8 cellular contexts compared by ENCODE assay signal in the genomic region with DNA sequence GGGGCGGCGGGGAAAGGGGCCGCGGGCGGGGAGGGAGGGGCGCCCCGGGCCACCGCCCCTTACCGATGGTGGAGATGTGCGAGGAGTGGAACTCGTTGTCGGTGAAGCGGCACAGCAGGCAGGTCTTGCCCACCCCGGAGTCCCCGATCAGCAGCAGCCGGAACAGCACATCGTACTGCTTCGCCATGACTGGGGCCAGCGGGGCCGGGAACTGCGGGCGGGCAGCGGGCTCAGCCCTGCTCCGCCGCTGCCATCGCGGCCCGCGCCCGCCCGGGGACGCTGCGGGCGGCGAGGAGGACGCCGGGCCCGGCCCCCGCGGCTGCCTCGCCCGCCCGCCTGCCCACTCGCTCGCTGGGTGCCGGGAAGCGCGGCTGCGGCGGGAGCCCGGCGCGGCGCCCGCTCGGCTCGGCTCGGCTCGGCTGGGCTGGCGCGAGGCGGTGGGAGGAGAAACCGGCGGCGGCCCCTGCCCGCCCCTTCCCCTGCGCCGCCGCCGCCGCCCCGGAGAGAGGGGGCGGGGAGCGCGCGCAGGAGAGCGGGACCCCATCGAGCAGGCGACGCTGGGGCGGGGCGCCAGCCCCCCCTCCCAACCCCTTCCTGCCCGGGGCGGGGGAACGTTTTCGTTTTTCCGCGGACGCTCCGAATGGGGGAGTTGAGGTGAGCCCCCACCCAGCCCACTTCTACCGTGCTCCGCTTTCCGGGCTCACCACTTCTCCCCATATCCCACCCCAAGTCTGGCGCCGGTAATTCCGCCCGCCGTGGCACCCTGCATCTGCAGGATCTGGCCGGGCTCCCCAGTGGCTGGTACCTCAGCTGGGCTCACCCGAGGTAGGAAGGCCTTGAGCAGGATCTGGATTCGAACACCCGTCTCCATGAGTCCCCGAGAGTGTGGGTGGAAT. TPM values are rescaled to one million over a fixed set of nuclear protein-coding genes. Genes with fewer than 3 reads are reported as not detected.
DNase-seq lines count a peak whose midpoint lies in the region; TF ChIP-seq lines count a peak whose summit lies in the region.

RAB15 (minus strand) TSS at position 447 of the 896 bp plus-strand sequence; CDS start at position 187, 260 bp downstream.

- H3K4me3 ChIP-seq in fibroblast of villous mesenchyme (ENCODE audit: low read depth, low read length) (peak within 1 kb of the TSS; percentile 67), urinary bladder (ENCODE audit: low read depth, low read length) (peak within 1 kb of the TSS; percentile 69)

- DNase-seq in ACHN (peak; percentile 39), GM19238 (ENCODE audit: insufficient read length, low spot score) (peak; percentile 53), NCI-H2227 (lab: John Stamatoyannopoulos, UW; ENCODE audit: unreplicated experiment) (peak; percentile 65), fibroblast of villous mesenchyme (ENCODE audit: low read depth) (peak; percentile 27), neural crest cell (ENCODE audit: low read depth, low spot score) (peak; percentile 43), globus pallidus (ENCODE audit: low spot score) (no peak)
- peak; percentile 24 for DNase-seq in activated T-helper 9 cell treated with anti-CD3 and anti-CD28 coated beads, Interleukin-2, amount 50 U/mL, for 16 hours (ENCODE audit: low read depth)

- WGBS in urinary bladder = under 1% methylated on average over 99 of the region's 103 CpGs

- no peaks in the 10 kb centered on the region for H3K36me3 ChIP-seq in urinary bladder (ENCODE audit: insufficient read depth)

- peak within 1 kb of the TSS; percentile 90 for H3K4me3 Mint-ChIP-seq in neural crest cell

- H3K36me3 Mint-ChIP-seq in neural crest cell (ENCODE audit: low read depth) = no peaks in the 10 kb centered on the region

- in situ Hi-C loops in ACHN (cut with HindIII; ENCODE audit: low pct_ligation_motif_present, low pct_unique_long_range_greater_than_20kb, low sequenced_read_pairs) = no loop called here

- peaks cover 12% of the 10 kb centered on the region for H3K4me1 Mint-ChIP-seq in neural crest cell

- H3K27ac ChIP-seq in urinary bladder (ENCODE audit: low read depth) = peak within 1 kb of the TSS; percentile 60

- TF ChIP-seq CTCF in fibroblast of villous mesenchyme (IDR thresholded peaks at IDR 0.05; ENCODE audit: insufficient read depth, low read depth, low read length) = no peak
- TF ChIP-seq CTCF in neural crest cell (conservative IDR thresholded peaks at IDR 0.05) = no peak

- H3K27ac Mint-ChIP-seq in neural crest cell (ENCODE audit: unreplicated experiment) = no peak within 1 kb of the TSS

- H3K4me1 ChIP-seq in urinary bladder (ENCODE audit: insufficient read depth) = peaks cover 1% of the 10 kb centered on the region

- no peaks in the 10 kb centered on the region for H3K9me3 Mint-ChIP-seq in neural crest cell

- H3K27me3 Mint-ChIP-seq in neural crest cell (ENCODE audit: low read depth) = peaks cover 26% of the 10 kb centered on the region

RNA-seq across cellular contexts. Expression of gene RAB15, which starts in this region (rescaled TPM):
- total RNA-seq in fibroblast of villous mesenchyme (3.5 and 4.2 TPM in 2 replicates), neural crest cell (16.5 and 17.9 TPM in 2 replicates), urinary bladder (11.4 TPM)
- 10.4 TPM for polyA plus RNA-seq in urinary bladder
